1 cellular context compared by ENCODE assay signal in genomic region chr7:149529136-149529718, GRCh38.
TF ChIP-seq lines count a peak whose summit lies in the region.

No MANE protein-coding gene starts in this region.

TF ChIP-seq in HEK293, 187 proteins besides CTCF, POLR2A, EP300 and RAD21 (continued from another document and continues in another):
- TF ChIP-seq ZNF26 (tag by site-specific recombination; IDR thresholded peaks at IDR 0.05) = 0 out of 2 replicates have a peak, but pooled peaks have one; percentile 53
- no peak for TF ChIP-seq ZFP37 (tag by site-specific recombination; IDR thresholded peaks at IDR 0.05)
- no peak for TF ChIP-seq ZNF302 (tag by site-specific recombination; IDR thresholded peaks at IDR 0.05; ENCODE audit: low read depth)
- TF ChIP-seq ZNF391 (tag by site-specific recombination; IDR thresholded peaks at IDR 0.05; ENCODE audit: borderline replicate concordance, low read depth) = no peak
- no peak for TF ChIP-seq ZNF223 (tag by site-specific recombination; IDR thresholded peaks at IDR 0.05)
- no peak for TF ChIP-seq ZNF704 (tag by site-specific recombination; IDR thresholded peaks at IDR 0.05)
- TF ChIP-seq PRDM10 (tag by site-specific recombination; IDR thresholded peaks at IDR 0.05) = no peak
- TF ChIP-seq ZBTB1 (tag by site-specific recombination; IDR thresholded peaks at IDR 0.05) = no peak
- no peak for TF ChIP-seq HOXD13 (CRISPR knock-in tag; IDR thresholded peaks at IDR 0.05; ENCODE audit: borderline replicate concordance)
- TF ChIP-seq ZNF664 (tag by site-specific recombination; IDR thresholded peaks at IDR 0.05) = no peak
- no peak for TF ChIP-seq OSR2 (tag by site-specific recombination; IDR thresholded peaks at IDR 0.05)
- peak; percentile 53; the same call in 1 of the 2 replicates for TF ChIP-seq ZNF501 (tag by site-specific recombination; IDR thresholded peaks at IDR 0.05)
- no peak for TF ChIP-seq ZBTB26 (tag by site-specific recombination; optimal IDR thresholded peaks at IDR 0.05)
- TF ChIP-seq ZFP3 (tag by site-specific recombination; IDR thresholded peaks at IDR 0.05; ENCODE audit: low read depth) = no peak
- peak; percentile 62 for TF ChIP-seq ZNF510 (tag by site-specific recombination; IDR thresholded peaks at IDR 0.05; ENCODE audit: insufficient replicate concordance)
- peak; percentile 83; the same call in 1 of the 2 replicates for TF ChIP-seq ZNF747 (tag by site-specific recombination; IDR thresholded peaks at IDR 0.05)
- TF ChIP-seq ZNF777 (tag by site-specific recombination; IDR thresholded peaks at IDR 0.05; ENCODE audit: borderline replicate concordance) = no peak
- TF ChIP-seq ZNF366 (tag by site-specific recombination; conservative IDR thresholded peaks at IDR 0.05) = no peak
- TF ChIP-seq GLI4 (tag by site-specific recombination; IDR thresholded peaks at IDR 0.05) = no peak
- TF ChIP-seq ZNF280C (tag by site-specific recombination; IDR thresholded peaks at IDR 0.05) = no peak
- TF ChIP-seq ZNF16 (tag by site-specific recombination; IDR thresholded peaks at IDR 0.05; ENCODE audit: low read depth) = no peak
- TF ChIP-seq SP3 (tag by site-specific recombination; IDR thresholded peaks at IDR 0.05) = peak; percentile 17; the same call in 1 of the 2 replicates
- no peak for TF ChIP-seq YY1 (tag by site-specific recombination; IDR thresholded peaks at IDR 0.05)
- no peak for TF ChIP-seq SP7 (tag by site-specific recombination; IDR thresholded peaks at IDR 0.05)
- no peak for TF ChIP-seq KLF1 (tag by site-specific recombination; IDR thresholded peaks at IDR 0.05)
- TF ChIP-seq ZNF654 (tag by site-specific recombination; IDR thresholded peaks at IDR 0.05; ENCODE audit: low read depth) = no peak
- peak; percentile 83; the same call in 1 of the 2 replicates for TF ChIP-seq ZNF169 (tag by site-specific recombination; IDR thresholded peaks at IDR 0.05)
- TF ChIP-seq ZBTB7A (tag by site-specific recombination; IDR thresholded peaks at IDR 0.05; ENCODE audit: low read depth) = no peak
- TF ChIP-seq BCL11B (tag by site-specific recombination; IDR thresholded peaks at IDR 0.05; ENCODE audit: low read depth) = no peak
- no peak for TF ChIP-seq HOXA7 (CRISPR knock-in tag; IDR thresholded peaks at IDR 0.05; ENCODE audit: borderline replicate concordance)
- TF ChIP-seq ZNF174 (tag by site-specific recombination; IDR thresholded peaks at IDR 0.05) = no peak
- TF ChIP-seq BCL6B (tag by site-specific recombination; IDR thresholded peaks at IDR 0.05) = no peak
- peak; percentile 99 for TF ChIP-seq ZNF626 (tag by site-specific recombination; IDR thresholded peaks at IDR 0.05)
- TF ChIP-seq ZNF561 (tag by site-specific recombination; IDR thresholded peaks at IDR 0.05; ENCODE audit: borderline replicate concordance) = 0 out of 2 replicates have a peak, but pooled peaks have one; percentile 20
- no peak for TF ChIP-seq ZEB2 (tag by site-specific recombination; IDR thresholded peaks at IDR 0.05)
- no peak for TF ChIP-seq ZBTB49 (tag by site-specific recombination; IDR thresholded peaks at IDR 0.05; ENCODE audit: low read depth)
- TF ChIP-seq PRDM4 (tag by site-specific recombination; IDR thresholded peaks at IDR 0.05) = no peak
- TF ChIP-seq ZNF596 (tag by site-specific recombination; IDR thresholded peaks at IDR 0.05) = no peak
- no peak for TF ChIP-seq SALL2 (tag by site-specific recombination; IDR thresholded peaks at IDR 0.05; ENCODE audit: borderline replicate concordance)
- TF ChIP-seq EGR2 (tag by site-specific recombination; IDR thresholded peaks at IDR 0.05; ENCODE audit: low read depth) = no peak
- TF ChIP-seq ZBTB10 (tag by site-specific recombination; IDR thresholded peaks at IDR 0.05) = no peak
- TF ChIP-seq ZNF184 (tag by site-specific recombination; IDR thresholded peaks at IDR 0.05) = no peak
- TF ChIP-seq IKZF3 (tag by site-specific recombination; IDR thresholded peaks at IDR 0.05) = no peak
